Comparison of ENCODE assay signal across 20 cellular contexts in genomic region chr16:6602401-6602800, GRCh38.
DNase-seq lines count a peak whose midpoint lies in the region; TF ChIP-seq lines count a peak whose summit lies in the region.
"Had no signal": no experiment of that assay in that cellular context is flagged by ENCODE, and none has a peak within 500 bp of the region (broad histone marks: within the 10 kb centered on the region; RNA-seq: fewer than 3 reads in every experiment).

No MANE protein-coding gene starts in this region.

- no peak overlapping the region for H2AFZ ChIP-seq in hepatocyte
- H2AFZ ChIP-seq: GM23338 had no signal

- H3K27ac ChIP-seq in hepatocyte: no peak overlapping the region
- H3K27ac ChIP-seq: HL-60, KMS-11 had no signal

- H3K4me3 ChIP-seq in hepatocyte: no peak overlapping the region
- H3K4me3 ChIP-seq: GM12878, GM23338 had no signal

- H3K9me3 ChIP-seq in hepatocyte (ENCODE audit: low read depth): no peaks in the 10 kb centered on the region
- H3K9me3 ChIP-seq: SK-N-SH had no signal

- H3K36me3 ChIP-seq in hepatocyte (replicated peaks; ENCODE audit: insufficient read depth, low read depth): no peaks in the 10 kb centered on the region

- H4K20me1 ChIP-seq in hepatocyte (ENCODE audit: insufficient read depth, poor library complexity, severe bottlenecking): no peaks in the 10 kb centered on the region

- 70% methylated on average over 2 of the region's 2 CpGs for WGBS in hepatocyte (ENCODE audit: low lambda C conversion rate, missing lambda C conversion rate)

- no peak for TF ChIP-seq CTCF in hepatocyte (IDR thresholded peaks at IDR 0.05; ENCODE audit: poor library complexity)

- H3K4me2 ChIP-seq in hepatocyte: no peak overlapping the region
- H3K4me2 ChIP-seq: GM23338, KMS-11, SK-N-SH had no signal

- no peaks in the 10 kb centered on the region for H3K79me2 ChIP-seq in hepatocyte

- H3K4me1 ChIP-seq in hepatocyte (ENCODE audit: insufficient read depth): no peaks in the 10 kb centered on the region

- peak; percentile 36 for DNase-seq in DMS79 (lab: John Stamatoyannopoulos, UW)
- DNase-seq in NCI-H1694 (lab: John Stamatoyannopoulos, UW): peak; percentile 31
- DNase-seq in NCI-H82 treated with DMSO at 0.1 percent for 48 hours (lab: John Stamatoyannopoulos, UW; ENCODE audit: unreplicated experiment): peak; percentile 76
- DNase-seq in cerebellar nuclear complex (lab: John Stamatoyannopoulos, UW): peak; percentile 85 to 97
- no peak for DNase-seq in NCI-H526 treated with DMSO at 0.1 percent for 48 hours (lab: John Stamatoyannopoulos, UW)
- DNase-seq in NCI-H226: no peak
- no peak for DNase-seq in hepatocyte (ENCODE audit: low spot score)
- DNase-seq: CD8-positive, alpha-beta memory T cell; HCEC 1CT; NCI-H1048; NCI-H1436 treated with DMSO at 0.1 percent for 48 hours; NCI-H446 treated with DMSO at 0.1 percent for 48 hours; Right ventricle myocardium superior; SK-N-SH; T-helper 1 cell; T-helper 9 cell had no signal

- peaks cover 29% of the 10 kb centered on the region for H3K27me3 ChIP-seq in hepatocyte

- no peaks in the 10 kb centered on the region for H3K9me2 ChIP-seq in hepatocyte (replicated peaks; ENCODE audit: insufficient read depth)
- H3K9me2 ChIP-seq: SK-N-SH had no signal

Comparison
In these comparisons a context has a peak if more than half of its experiments do, and no peak if none do; other contexts are left out.
1. DNase-seq: peak in DMS79 (single experiment), NCI-H1694 (single experiment), NCI-H82 treated with DMSO at 0.1 percent for 48 hours (single experiment) and cerebellar nuclear complex (2 of 2); none in NCI-H526 treated with DMSO at 0.1 percent for 48 hours (single experiment), NCI-H226 (single experiment) and hepatocyte (single experiment).